In the genomic region with DNA sequence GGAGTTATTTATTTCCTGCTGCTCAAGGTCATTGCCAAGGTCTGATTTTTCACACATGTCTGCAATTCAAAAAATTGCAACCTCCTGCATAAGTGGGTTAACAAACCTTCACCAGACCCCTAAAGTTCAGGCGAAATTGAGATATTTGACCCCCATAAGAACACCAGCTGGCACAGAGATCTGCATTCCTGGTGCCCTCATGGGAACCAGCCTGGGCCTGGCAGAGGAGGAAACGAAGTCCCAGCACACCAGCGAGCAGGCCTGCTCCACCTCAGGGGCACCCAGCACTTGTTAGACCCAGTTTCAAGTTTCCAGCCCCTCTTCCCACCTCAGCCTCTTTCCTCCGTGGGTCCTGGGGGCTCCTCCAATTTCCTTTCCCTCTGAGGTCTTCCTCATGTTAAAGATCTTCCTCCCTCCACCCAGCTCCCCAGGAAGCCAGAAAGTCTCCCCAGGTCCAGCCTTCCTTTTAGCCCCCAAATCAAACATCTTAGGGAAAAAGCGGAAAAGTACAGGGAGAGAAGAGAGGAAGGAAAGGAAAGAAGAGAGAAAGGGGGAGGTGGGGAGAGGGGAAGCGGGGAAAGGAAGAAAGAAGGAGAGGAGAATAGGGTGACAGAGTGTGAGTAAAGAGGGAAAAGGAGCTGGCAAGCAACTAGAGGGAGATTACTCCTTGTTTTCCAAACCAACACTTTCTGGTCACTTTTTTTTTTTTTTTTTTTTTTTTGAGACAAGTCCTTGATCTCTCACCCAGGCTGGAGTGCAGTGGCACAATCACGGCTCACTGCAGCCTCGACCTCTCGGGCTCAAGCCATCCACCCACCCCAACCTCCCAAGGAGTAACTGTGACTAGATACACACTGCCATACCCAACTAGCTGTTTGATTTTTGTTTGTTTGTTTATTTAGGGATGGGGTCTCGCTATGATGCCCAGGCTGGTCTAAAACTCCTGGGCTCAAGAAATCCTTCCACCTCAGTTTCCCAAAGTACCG, we compare ENCODE assay signal across 15 cellular contexts. TPM values are rescaled to one million over a fixed set of nuclear protein-coding genes. Genes with fewer than 3 reads are reported as not detected.
DNase-seq lines count a peak whose midpoint lies in the region; ATAC-seq and TF ChIP-seq lines count a peak whose summit lies in the region.
"Had no signal": no experiment of that assay in that cellular context is flagged by ENCODE, and none has a peak within 500 bp of the region (broad histone marks: within the 10 kb centered on the region; RNA-seq: fewer than 3 reads in every experiment).

No MANE protein-coding gene starts in this region.

- TF ChIP-seq CTCF in HEK293 (tag by site-specific recombination; IDR thresholded peaks at IDR 0.05), result no peak

- POLR2A ChIA-PET in HEK293 (lab: Yijun Ruan, JAX), result no interaction called here

- intact Hi-C loops in posterior cingulate gyrus (cut with DNase I), result no loop called here

- peak; percentile 15 for ATAC-seq in left lobe of liver
- ATAC-seq in stimulated activated naive CD8-positive, alpha-beta T cell treated with anti-CD3 and anti-CD28 coated beads, Interleukin-15, amount 100 ng/mL, for 72 hours, result no peak
- ATAC-seq: HCT116 had no signal

- H3K36me3 ChIP-seq in HEK293 (ENCODE audit: control insufficient read depth in 2 of 2, insufficient read depth in 1 of 2, low read length in 2 of 2), result no peaks in the 10 kb centered on the region
- H3K36me3 ChIP-seq in mucosa of rectum (ENCODE audit: control insufficient read depth in 2 of 2, insufficient read depth in 2 of 2, low read length in 2 of 2), result no peaks in the 10 kb centered on the region
- H3K36me3 ChIP-seq: BLaER1 treated with 17β-estradiol and CSF1 and Interleukin-3, amounts not matched to agents 10 nM and 100 nM had no signal

- H3K4me1 Mint-ChIP-seq in stimulated activated naive CD8-positive, alpha-beta T cell treated with anti-CD3 and anti-CD28 coated beads, Interleukin-15, amount 100 ng/mL, for 72 hours, result peaks cover 5% of the 10 kb centered on the region

- H3K9ac ChIP-seq in mucosa of rectum (ENCODE audit: low read depth in 1 of 2, low read length in 2 of 2), result no peak overlapping the region
- H3K9ac ChIP-seq: BLaER1 treated with 17β-estradiol and CSF1 and Interleukin-3, amounts not matched to agents 10 nM and 100 nM; GM23248 had no signal

- no peak overlapping the region for H3K27ac Mint-ChIP-seq in stimulated activated naive CD8-positive, alpha-beta T cell treated with anti-CD3 and anti-CD28 coated beads, Interleukin-15, amount 100 ng/mL, for 72 hours
- H3K27ac Mint-ChIP-seq: CD4-positive, alpha-beta T cell had no signal

- H3K9me3 Mint-ChIP-seq in stimulated activated naive CD8-positive, alpha-beta T cell treated with anti-CD3 and anti-CD28 coated beads, Interleukin-15, amount 100 ng/mL, for 72 hours, result no peaks in the 10 kb centered on the region
- H3K9me3 Mint-ChIP-seq: CD4-positive, alpha-beta T cell had no signal

- H3K9me3 ChIP-seq in HEK293 (ENCODE audit: control insufficient read depth, insufficient read depth, low read depth, low read length), result no peaks in the 10 kb centered on the region
- H3K9me3 ChIP-seq in mucosa of rectum (ENCODE audit: control insufficient read depth in 2 of 2, low read length in 2 of 2), result no peaks in the 10 kb centered on the region

- H3K27ac ChIP-seq in HEK293 (ENCODE audit: extremely low read depth, low read depth, low read length) (no peak overlapping the region), mucosa of rectum (ENCODE audit: low read depth in 2 of 2, low read length in 2 of 2) (peak overlapping the region; percentile 2 to 49)
- H3K27ac ChIP-seq: BLaER1 treated with 17β-estradiol and CSF1 and Interleukin-3, amounts not matched to agents 10 nM and 100 nM; GM23248 had no signal

- DNase-seq in left lobe of liver (ENCODE audit: low spot score) (no peak), posterior cingulate gyrus (no peak), SKM-1 treated with dmso at 0.1 percent for 144 hours (lab: John Stamatoyannopoulos, UW; ENCODE audit: unreplicated experiment) (no peak)
- no peak for DNase-seq in stimulated activated naive CD8-positive, alpha-beta T cell treated with anti-CD3 and anti-CD28 coated beads, Interleukin-15, amount 100 ng/mL, for 72 hours
- DNase-seq: ACHN; CD4-positive, alpha-beta T cell; DMS79; GM23248 had no signal

- H3K27me3 ChIP-seq in mucosa of rectum (ENCODE audit: control insufficient read depth in 2 of 2, insufficient read depth in 2 of 2, low read length in 2 of 2), result peaks cover 0 to 2% of the 10 kb centered on the region in 2 donors

- peaks cover 61% of the 10 kb centered on the region for H3K27me3 Mint-ChIP-seq in stimulated activated naive CD8-positive, alpha-beta T cell treated with anti-CD3 and anti-CD28 coated beads, Interleukin-15, amount 100 ng/mL, for 72 hours

- no peak overlapping the region for H3K4me3 ChIP-seq in HEK293 (ENCODE audit: low read depth, low read length)
- no peak overlapping the region for H3K4me3 ChIP-seq in mucosa of rectum (ENCODE audit: low read length in 2 of 2)
- H3K4me3 ChIP-seq: BLaER1 treated with 17β-estradiol and CSF1 and Interleukin-3, amounts not matched to agents 10 nM and 100 nM; GM12878; GM23248 had no signal

- H3K4me3 Mint-ChIP-seq in stimulated activated naive CD8-positive, alpha-beta T cell treated with anti-CD3 and anti-CD28 coated beads, Interleukin-15, amount 100 ng/mL, for 72 hours, result no peak overlapping the region
- H3K4me3 Mint-ChIP-seq: CD4-positive, alpha-beta T cell had no signal

- H3K4me1 ChIP-seq in HEK293 (ENCODE audit: control insufficient read depth, insufficient read depth, low read length) (peaks cover 3% of the 10 kb centered on the region; the same call in 1 of the 2 replicates), mucosa of rectum (ENCODE audit: control insufficient read depth in 2 of 2, insufficient read depth in 2 of 2, low read length in 2 of 2) (peaks cover 12 to 18% of the 10 kb centered on the region in 2 donors)

- CTCF ChIA-PET in HEK293 (lab: Yijun Ruan, JAX), result interaction anchor here (0.6 to 0.7 kb wide), 2 partner anchors 8 to 132 kb away, joined by 3 read pairs; no protein-coding TSS in a partner anchor

TF ChIP-seq in HEK293, 187 proteins besides CTCF, POLR2A, EP300 and RAD21:
- TF ChIP-seq ZNF433 (tag by site-specific recombination; IDR thresholded peaks at IDR 0.05; ENCODE audit: low read depth) (no peak), ZNF121 (tag by site-specific recombination; IDR thresholded peaks at IDR 0.05) (peak; percentile 54; the same call in 1 of the 2 replicates), PRDM1 (tag by site-specific recombination; IDR thresholded peaks at IDR 0.05) (peak; percentile 78), ZNF175 (tag by site-specific recombination; IDR thresholded peaks at IDR 0.05) (no peak)
- TF ChIP-seq, protein P1, sequence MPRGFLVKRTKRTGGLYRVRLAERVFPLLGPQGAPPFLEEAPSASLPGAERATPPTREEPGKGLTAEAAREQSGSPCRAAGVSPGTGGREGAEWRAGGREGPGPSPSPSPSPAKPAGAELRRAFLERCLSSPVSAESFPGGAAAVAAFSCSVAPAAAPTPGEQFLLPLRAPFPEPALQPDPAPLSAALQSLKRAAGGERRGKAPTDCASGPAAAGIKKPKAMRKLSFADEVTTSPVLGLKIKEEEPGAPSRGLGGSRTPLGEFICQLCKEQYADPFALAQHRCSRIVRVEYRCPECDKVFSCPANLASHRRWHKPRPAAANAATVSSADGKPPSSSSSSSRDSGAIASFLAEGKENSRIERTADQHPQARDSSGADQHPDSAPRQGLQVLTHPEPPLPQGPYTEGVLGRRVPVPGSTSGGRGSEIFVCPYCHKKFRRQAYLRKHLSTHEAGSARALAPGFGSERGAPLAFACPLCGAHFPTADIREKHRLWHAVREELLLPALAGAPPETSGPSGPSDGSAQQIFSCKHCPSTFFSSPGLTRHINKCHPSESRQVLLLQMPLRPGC (tag by site-specific recombination; IDR thresholded peaks at IDR 0.05), result no peak

RNA-seq across cellular contexts. Expression of a gene that starts 3.9 kb away (rescaled TPM):
- total RNA-seq in left lobe of liver, result 125 TPM
- total RNA-seq: CD4-positive, alpha-beta T cell had no signal

RNA-seq across cellular contexts. Expression of a gene that starts 23.2 kb away (rescaled TPM):
- 41.3 TPM for total RNA-seq in left lobe of liver

RNA-seq across cellular contexts. Expression of a gene that starts 37.5 kb away (rescaled TPM):
- total RNA-seq in left lobe of liver, result not detected
- total RNA-seq: CD4-positive, alpha-beta T cell; G401; GM12878; GM23248; HT-29 had no signal
